17 cellular contexts compared by ENCODE assay signal in the genomic region with DNA sequence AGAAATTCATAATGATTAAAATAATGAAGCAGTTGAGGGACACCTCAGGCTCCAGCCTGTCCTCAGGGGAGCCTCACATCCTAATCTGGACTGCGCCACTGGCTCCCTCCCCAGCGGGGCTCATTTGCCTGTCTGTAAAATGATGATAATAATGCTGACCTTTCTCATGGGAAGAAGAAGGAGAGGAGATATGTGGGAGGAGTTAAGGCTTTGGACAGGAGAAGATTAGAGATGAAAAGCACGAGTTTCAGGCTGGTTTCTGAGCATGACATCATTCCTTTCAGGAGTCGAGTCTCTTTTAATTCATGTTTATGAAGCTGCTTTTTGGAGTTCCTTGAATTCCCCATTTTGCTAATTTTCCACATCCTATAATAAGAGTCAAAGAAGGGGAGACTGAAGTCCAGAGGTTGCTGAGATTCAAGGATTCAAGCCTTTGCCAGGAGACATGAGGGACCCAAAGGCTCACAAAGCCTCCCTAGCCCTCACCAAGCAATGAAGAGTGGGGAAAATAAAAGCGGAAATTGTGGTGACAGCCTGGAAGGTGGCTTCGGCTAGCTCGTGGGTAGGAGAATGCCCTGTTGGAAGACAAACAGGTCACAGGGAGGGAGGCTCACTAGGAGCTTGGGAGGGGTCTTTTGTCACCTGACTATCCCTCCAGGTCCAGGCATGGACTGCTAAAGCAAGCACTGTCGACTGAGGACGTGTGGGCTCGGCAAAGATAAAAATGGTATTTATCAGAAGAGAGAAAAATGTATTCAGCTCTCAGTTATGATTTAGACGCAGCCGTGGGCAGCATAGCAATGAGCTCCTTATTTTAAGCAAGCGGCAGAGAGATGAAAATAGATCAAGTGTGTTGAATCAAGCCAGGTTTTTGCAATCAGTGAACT. TPM values are rescaled to one million over a fixed set of nuclear protein-coding genes. Genes with fewer than 3 reads are reported as not detected.
DNase-seq lines count a peak whose midpoint lies in the region; ATAC-seq and TF ChIP-seq lines count a peak whose summit lies in the region.
"Had no signal": no experiment of that assay in that cellular context is flagged by ENCODE, and none has a peak within 500 bp of the region (broad histone marks: within the 10 kb centered on the region; RNA-seq: fewer than 3 reads in every experiment).

No MANE protein-coding gene starts in this region.

- no peak for DNase-seq in stimulated activated naive CD8-positive, alpha-beta T cell treated with anti-CD3 and anti-CD28 coated beads, Interleukin-15, amount 100 ng/mL, for 72 hours
- DNase-seq in nephron progenitor cell: no peak
- no peak for DNase-seq in NCI-H446 (lab: John Stamatoyannopoulos, UW)
- DNase-seq in activated naive CD4-positive, alpha-beta T cell treated with anti-CD3 and anti-CD28 coated beads, Interleukin-2, amount 50 U/mL, for 72 hours (ENCODE audit: low spot score in 2 of 2): no peak
- DNase-seq in NCI-H1694 treated with DMSO at 0.1 percent for 48 hours (lab: John Stamatoyannopoulos, UW): no peak
- no peak for DNase-seq in body of pancreas
- DNase-seq: activated CD4-positive, alpha-beta memory T cell treated with anti-CD3 and anti-CD28 coated beads for 36 hours; activated T-cell treated with anti-CD3 and anti-CD28 coated beads, Interleukin-2, amount 50 U/mL, for 72 hours; amniotic stem cell; COR-L47; heart left ventricle; NCI-H2029; NCI-H774; T-helper 9 cell had no signal

- H3K27ac Mint-ChIP-seq in stimulated activated naive CD8-positive, alpha-beta T cell treated with anti-CD3 and anti-CD28 coated beads, Interleukin-15, Interleukin-2, amounts not matched to agents 100 ng/mL and 50 ng/mL, for 24 hours: peak overlapping the region; percentile 54
- peak overlapping the region in 1 of 2 donors; percentile 15 for H3K27ac Mint-ChIP-seq in stimulated activated naive CD8-positive, alpha-beta T cell treated with anti-CD3 and anti-CD28 coated beads, Interleukin-15, amount 100 ng/mL, for 72 hours
- peak overlapping the region; percentile 78 for H3K27ac Mint-ChIP-seq in nephron progenitor cell
- H3K27ac Mint-ChIP-seq in activated naive CD4-positive, alpha-beta T cell treated with anti-CD3 and anti-CD28 coated beads, Interleukin-2, amount 50 U/mL, for 72 hours: peak overlapping the region in 1 of 2 donors; percentile 33
- H3K27ac Mint-ChIP-seq: activated CD4-positive, alpha-beta memory T cell treated with anti-CD3 and anti-CD28 coated beads for 36 hours; activated T-cell treated with anti-CD3 and anti-CD28 coated beads, Interleukin-2, amount 50 U/mL, for 72 hours had no signal

- 57 to 63% methylated on average over 13 of the region's 13 CpGs for WGBS in body of pancreas, 2 donors

- H3K9me3 Mint-ChIP-seq in stimulated activated naive CD8-positive, alpha-beta T cell treated with anti-CD3 and anti-CD28 coated beads, Interleukin-15, Interleukin-2, amounts not matched to agents 100 ng/mL and 50 ng/mL, for 24 hours: no peaks in the 10 kb centered on the region
- no peaks in the 10 kb centered on the region for H3K9me3 Mint-ChIP-seq in stimulated activated naive CD8-positive, alpha-beta T cell treated with anti-CD3 and anti-CD28 coated beads, Interleukin-15, amount 100 ng/mL, for 72 hours
- H3K9me3 Mint-ChIP-seq in nephron progenitor cell: no peaks in the 10 kb centered on the region
- no peaks in the 10 kb centered on the region for H3K9me3 Mint-ChIP-seq in activated naive CD4-positive, alpha-beta T cell treated with anti-CD3 and anti-CD28 coated beads, Interleukin-2, amount 50 U/mL, for 72 hours
- H3K9me3 Mint-ChIP-seq: activated CD4-positive, alpha-beta memory T cell treated with anti-CD3 and anti-CD28 coated beads for 36 hours; activated T-cell treated with anti-CD3 and anti-CD28 coated beads, Interleukin-2, amount 50 U/mL, for 72 hours had no signal

- no peaks in the 10 kb centered on the region for H3K9me3 ChIP-seq in body of pancreas
- H3K9me3 ChIP-seq: heart left ventricle had no signal

- TF ChIP-seq CTCF in nephron progenitor cell (IDR thresholded peaks at IDR 0.05): no peak
- no peak for TF ChIP-seq CTCF in body of pancreas (IDR thresholded peaks at IDR 0.05)

- no peak for TF ChIP-seq POLR2A in body of pancreas (IDR thresholded peaks at IDR 0.05)

- H3K4me3 ChIP-seq in body of pancreas: no peak overlapping the region
- H3K4me3 ChIP-seq: heart left ventricle had no signal

- no peaks in the 10 kb centered on the region for H3K27me3 Mint-ChIP-seq in stimulated activated naive CD8-positive, alpha-beta T cell treated with anti-CD3 and anti-CD28 coated beads, Interleukin-15, Interleukin-2, amounts not matched to agents 100 ng/mL and 50 ng/mL, for 24 hours
- no peaks in the 10 kb centered on the region for H3K27me3 Mint-ChIP-seq in stimulated activated naive CD8-positive, alpha-beta T cell treated with anti-CD3 and anti-CD28 coated beads, Interleukin-15, amount 100 ng/mL, for 72 hours
- peaks cover 12% of the 10 kb centered on the region for H3K27me3 Mint-ChIP-seq in nephron progenitor cell (ENCODE audit: low read depth, poor library complexity)
- H3K27me3 Mint-ChIP-seq: activated CD4-positive, alpha-beta memory T cell treated with anti-CD3 and anti-CD28 coated beads for 36 hours had no signal

- no peaks in the 10 kb centered on the region for H3K4me1 Mint-ChIP-seq in stimulated activated naive CD8-positive, alpha-beta T cell treated with anti-CD3 and anti-CD28 coated beads, Interleukin-15, Interleukin-2, amounts not matched to agents 100 ng/mL and 50 ng/mL, for 24 hours (ENCODE audit: low read depth)
- H3K4me1 Mint-ChIP-seq in stimulated activated naive CD8-positive, alpha-beta T cell treated with anti-CD3 and anti-CD28 coated beads, Interleukin-15, amount 100 ng/mL, for 72 hours: peaks cover 10% of the 10 kb centered on the region
- H3K4me1 Mint-ChIP-seq in nephron progenitor cell: peaks cover 17% of the 10 kb centered on the region

- no peaks in the 10 kb centered on the region for H3K4me1 ChIP-seq in body of pancreas

- intact Hi-C loops in body of pancreas (cut with DNase I): no loop called here

- H3K4me3 Mint-ChIP-seq in stimulated activated naive CD8-positive, alpha-beta T cell treated with anti-CD3 and anti-CD28 coated beads, Interleukin-15, Interleukin-2, amounts not matched to agents 100 ng/mL and 50 ng/mL, for 24 hours: no peak overlapping the region
- H3K4me3 Mint-ChIP-seq in stimulated activated naive CD8-positive, alpha-beta T cell treated with anti-CD3 and anti-CD28 coated beads, Interleukin-15, amount 100 ng/mL, for 72 hours: no peak overlapping the region
- no peak overlapping the region for H3K4me3 Mint-ChIP-seq in nephron progenitor cell
- H3K4me3 Mint-ChIP-seq: activated CD4-positive, alpha-beta memory T cell treated with anti-CD3 and anti-CD28 coated beads for 36 hours; activated T-cell treated with anti-CD3 and anti-CD28 coated beads, Interleukin-2, amount 50 U/mL, for 72 hours had no signal

- no peaks in the 10 kb centered on the region for H3K27me3 ChIP-seq in body of pancreas
- H3K27me3 ChIP-seq: heart left ventricle had no signal

- ATAC-seq in stimulated activated naive CD8-positive, alpha-beta T cell treated with anti-CD3 and anti-CD28 coated beads, Interleukin-15, amount 100 ng/mL, for 72 hours: no peak
- no peak for ATAC-seq in activated naive CD4-positive, alpha-beta T cell treated with anti-CD3 and anti-CD28 coated beads, Interleukin-2, amount 50 U/mL, for 72 hours
- no peak for ATAC-seq in body of pancreas
- ATAC-seq: activated T-cell treated with anti-CD3 and anti-CD28 coated beads, Interleukin-2, amount 50 U/mL, for 72 hours; Right ventricle myocardium inferior had no signal

- H3K36me3 ChIP-seq in body of pancreas (replicated peaks in 1 of 2; ENCODE audit: insufficient read depth in 1 of 2, low read depth in 2 of 2): no peaks in the 10 kb centered on the region
- H3K36me3 ChIP-seq: heart left ventricle had no signal

- H3K36me3 Mint-ChIP-seq in stimulated activated naive CD8-positive, alpha-beta T cell treated with anti-CD3 and anti-CD28 coated beads, Interleukin-15, Interleukin-2, amounts not matched to agents 100 ng/mL and 50 ng/mL, for 24 hours (ENCODE audit: low read depth): no peaks in the 10 kb centered on the region
- H3K36me3 Mint-ChIP-seq in nephron progenitor cell (ENCODE audit: low read depth): no peaks in the 10 kb centered on the region
- H3K36me3 Mint-ChIP-seq in activated naive CD4-positive, alpha-beta T cell treated with anti-CD3 and anti-CD28 coated beads, Interleukin-2, amount 50 U/mL, for 72 hours: no peaks in the 10 kb centered on the region
- H3K36me3 Mint-ChIP-seq: activated CD4-positive, alpha-beta memory T cell treated with anti-CD3 and anti-CD28 coated beads for 36 hours had no signal

- H3K27ac ChIP-seq in angular gyrus (ENCODE audit: low read depth, low read length) (peak overlapping the region; percentile 87), body of pancreas (no peak overlapping the region)

RNA-seq across cellular contexts. Expression of gene STMN1, which starts 27.5 kb away (rescaled TPM):
- total RNA-seq in activated naive CD4-positive, alpha-beta T cell treated with anti-CD3 and anti-CD28 coated beads, Interleukin-2, amount 50 U/mL, for 72 hours: 100 to 1,000 TPM; 495 to 786 TPM
- 10 to 100 TPM in 1 of 2 donors, 1 to 10 TPM in 1; 6.3 to 11.4 TPM for total RNA-seq in body of pancreas

RNA-seq across cellular contexts. Expression of gene PAQR7, which starts 58.2 kb away (rescaled TPM):
- total RNA-seq in activated naive CD4-positive, alpha-beta T cell treated with anti-CD3 and anti-CD28 coated beads, Interleukin-2, amount 50 U/mL, for 72 hours: 1 to 10 TPM; 4.7 to 9.8 TPM
- total RNA-seq in body of pancreas: 1 to 10 TPM; 3.0 to 4.4 TPM

Comparison
In these comparisons a context has a peak if more than half of its experiments do, and no peak if none do; other contexts are left out.
1. RNA of gene STMN1, which starts 27.5 kb away (total RNA-seq): 495 to 786 TPM in activated naive CD4-positive, alpha-beta T cell treated with anti-CD3 and anti-CD28 coated beads, Interleukin-2, amount 50 U/mL, for 72 hours; 6.3 to 11.4 TPM in body of pancreas; every median in the first group is over 10 times any median in the second.